ENCODE assay signal across 32 cellular contexts in genomic region chr3:61356678-61357077, GRCh38.
"Had no signal": no experiment of that assay in that cellular context is flagged by ENCODE, and none has a peak within 500 bp of the region (broad histone marks: within the 10 kb centered on the region; RNA-seq: fewer than 3 reads in every experiment).

No MANE protein-coding gene starts in this region.

- H3K27me3 ChIP-seq: left lung, neural progenitor cell, neutrophil, ovary, right atrium auricular region, stomach, testis, thyroid gland, transverse colon, upper lobe of right lung had no signal

- ATAC-seq: left colon; left lung; natural killer cell; sciatic nerve; stimulated activated naive B cell treated with anti-CD40 and anti-IgM and Interleukin-4, amounts not matched to agents 10 μg/mL and 1 μg/mL and 100 μg/mL, for 72 hours; stimulated activated naive CD8-positive, alpha-beta T cell treated with anti-CD3 and anti-CD28 coated beads, Interleukin-15, Interleukin-2, amounts not matched to agents 100 U/mL and 50 U/mL, for 24 hours; upper lobe of right lung had no signal

- H3K9ac ChIP-seq: neural progenitor cell had no signal

- FAIRE-seq: islet of Langerhans, kidney, urothelium cell line had no signal

- H3K4me3 Mint-ChIP-seq: immature natural killer cell; mesothelial cell of epicardium; natural killer cell; nephron progenitor cell; neural progenitor cell; stimulated activated naive B cell treated with anti-CD40 and anti-IgM and Interleukin-4, amounts not matched to agents 10 μg/mL and 1 μg/mL and 100 μg/mL, for 72 hours had no signal

- H3K4me3 ChIP-seq: left lung, lung, neural progenitor cell, ovary, right atrium auricular region, skin epidermis, stomach, testis, thyroid gland, transverse colon, upper lobe of right lung had no signal

- H3K4me1 ChIP-seq: neural progenitor cell, testis had no signal

- H3K27ac Mint-ChIP-seq: immature natural killer cell; mesothelial cell of epicardium; natural killer cell; nephron progenitor cell; neural progenitor cell; progenitor cell of endocrine pancreas; stimulated activated naive B cell treated with anti-CD40 and anti-IgM and Interleukin-4, amounts not matched to agents 10 μg/mL and 1 μg/mL and 100 μg/mL, for 72 hours had no signal

- H3K27ac ChIP-seq: left lung, neural progenitor cell, neutrophil, ovary, right atrium auricular region, skin epidermis, stomach, testis, thyroid gland, transverse colon, upper lobe of right lung had no signal

- H3K9me3 ChIP-seq: left lung, neutrophil, ovary, right atrium auricular region, stomach, testis, thyroid gland, transverse colon, upper lobe of right lung had no signal

- H3K9me3 Mint-ChIP-seq: naive B cell; neural progenitor cell; stimulated activated naive B cell treated with anti-CD40 and anti-IgM and Interleukin-4, amounts not matched to agents 10 μg/mL and 1 μg/mL and 100 μg/mL, for 72 hours had no signal

- H3K36me3 Mint-ChIP-seq: immature natural killer cell; mesothelial cell of epicardium; naive B cell; natural killer cell; neural progenitor cell; stimulated activated naive B cell treated with anti-CD40 and anti-IgM and Interleukin-4, amounts not matched to agents 10 μg/mL and 1 μg/mL and 100 μg/mL, for 72 hours had no signal

- H3K4me1 Mint-ChIP-seq: immature natural killer cell, nephron progenitor cell, neural progenitor cell had no signal

- H3K36me3 ChIP-seq: left lung, neural progenitor cell, neutrophil, ovary, right atrium auricular region, stomach, thyroid gland, transverse colon, upper lobe of right lung had no signal

- H3K27me3 Mint-ChIP-seq: progenitor cell of endocrine pancreas had no signal

- H3K4me2 ChIP-seq: neural progenitor cell had no signal

- H2AFZ ChIP-seq: neural progenitor cell had no signal

- DNase-seq: hypothalamus; immature natural killer cell; kidney; left colon; left lung; mesendoderm; naive B cell; natural killer cell; nephron progenitor cell; occipital lobe; ovary; stimulated activated CD4-positive, alpha-beta T cell treated with anti-CD3 and anti-CD28 coated beads, Interleukin-12 subunit alpha, Interleukin-12 subunit beta, amount 100 ng/mL, for 4 hours; stimulated activated CD4-positive, alpha-beta T cell treated with anti-CD3 and anti-CD28 coated beads, Interleukin-15, amount 100 ng/mL, for 24 hours; stimulated activated CD4-positive, alpha-beta T cell treated with anti-CD3 and anti-CD28 coated beads, Interleukin-2, amount 100 ng/mL, for 24 hours; stimulated activated CD4-positive, alpha-beta T cell treated with anti-CD3 and anti-CD28 coated beads, Interleukin-4, amount 100 ng/mL, for 1 hour; stimulated activated naive B cell treated with anti-CD40 and anti-IgM and Interleukin-4, amounts not matched to agents 10 μg/mL and 1 μg/mL and 100 μg/mL, for 72 hours; stimulated activated naive CD8-positive, alpha-beta T cell treated with anti-CD3 and anti-CD28 coated beads, Interleukin-15, Interleukin-2, amounts not matched to agents 100 U/mL and 50 U/mL, for 24 hours; stomach; testis; thyroid gland; transverse colon; upper lobe of right lung had no signal
